ENCODE assay signal across 8 cellular contexts in the genomic region with DNA sequence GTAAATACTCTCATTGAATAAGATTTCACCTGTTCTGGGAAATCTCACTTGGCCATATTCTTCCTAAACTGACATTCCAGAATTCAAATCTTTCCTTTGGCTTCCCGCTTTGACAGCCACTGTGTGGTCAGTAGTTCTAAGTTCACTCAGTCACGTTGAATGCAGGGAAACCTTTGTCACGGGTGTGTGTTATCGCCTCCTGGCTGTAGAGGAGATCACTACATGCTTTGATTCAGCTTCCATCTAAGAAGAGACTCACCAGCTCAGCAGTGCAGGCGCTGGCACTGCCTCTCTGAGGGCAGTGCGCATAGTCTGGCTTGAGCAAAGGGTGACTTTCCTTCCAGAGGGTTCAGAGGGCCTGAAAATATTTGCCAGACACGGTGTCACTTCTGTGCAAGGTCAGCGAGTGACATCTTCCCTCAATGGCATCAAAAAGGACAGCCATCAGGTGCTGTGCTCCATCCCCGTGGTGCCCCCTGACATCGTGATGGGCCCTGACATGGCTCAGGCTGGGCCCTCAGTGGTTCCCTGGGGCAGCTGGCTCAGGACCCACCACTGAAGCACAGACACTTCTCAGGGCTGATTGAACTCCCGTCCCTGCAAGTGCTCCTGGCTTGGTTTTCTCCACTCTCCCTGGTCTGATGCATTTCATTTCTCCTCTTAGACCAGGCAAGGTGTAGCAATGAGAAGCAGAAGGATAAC.
A peak's percentile ranks its signal among the peaks of the same experiment; 100 is the strongest.
DNase-seq lines count a peak whose midpoint lies in the region; ATAC-seq and TF ChIP-seq lines count a peak whose summit lies in the region.

No MANE protein-coding gene starts in this region.

- H4K8ac ChIP-seq in H9 (replicated peaks; ENCODE audit: insufficient read length, low read depth, low read length), result no peak overlapping the region

- TF ChIP-seq CTCF in CD14-positive monocyte (IDR thresholded peaks at IDR 0.05) (peak; percentile 29), H9 (conservative IDR thresholded peaks at IDR 0.05) (peak; percentile 78), WERI-Rb-1 (IDR thresholded peaks at IDR 0.05; ENCODE audit: low read depth, low read length) (peak; percentile 94)

- H3T11ph ChIP-seq in H9 (ENCODE audit: low read length), result no peak overlapping the region

- no peak overlapping the region for H3K18ac ChIP-seq in H9 (ENCODE audit: insufficient read length, low read depth, low read length)

- H4K5ac ChIP-seq in H9 (ENCODE audit: insufficient read length, low read depth, low read length), result no peak overlapping the region

- no peak overlapping the region for H4K91ac ChIP-seq in H9 (ENCODE audit: insufficient read length, low read depth, low read length)

- no peak overlapping the region for H2BK5ac ChIP-seq in H9 (ENCODE audit: insufficient read length, low read length)

- H3K4me1 Mint-ChIP-seq in CD14-positive monocyte (no peaks in the 10 kb centered on the region), H9 (peaks cover 13 to 18% of the 10 kb centered on the region in 2 experiments)

- 0 out of 2 replicates have a peak, but pooled peaks cover 2% of the 10 kb centered on the region for H3K4me1 ChIP-seq in H9 (ENCODE audit: insufficient read depth, low read length)

- H3K56ac ChIP-seq in H9 (ENCODE audit: insufficient read length, low read depth, low read length), result no peak overlapping the region

- intact Hi-C loops in CD14-positive monocyte (cut with micrococcal nuclease), result no loop called here

- H2BK120ac ChIP-seq in H9 (ENCODE audit: low read depth, low read length, poor library complexity, severe bottlenecking), result no peak overlapping the region

- no peak overlapping the region for H2AFZ ChIP-seq in H9 (ENCODE audit: low read length)

- DNase-seq in CD14-positive monocyte (ENCODE audit: low spot score) (no peak), H9 (peak; percentile 70), WERI-Rb-1 (peak; percentile 67), left lobe of liver (ENCODE audit: low spot score) (no peak), DMS153 (lab: John Stamatoyannopoulos, UW) (no peak)

- no peak overlapping the region for H3K23ac ChIP-seq in H9 (ENCODE audit: insufficient read length, low read depth, low read length)

- H3K9me3 Mint-ChIP-seq in CD14-positive monocyte (peaks cover 0 to 2% (median 0%) of the 10 kb centered on the region in 7 donors), H9 (no peaks in the 10 kb centered on the region)

- H3K4me2 ChIP-seq in H9 (ENCODE audit: insufficient read depth, insufficient read length, low read length), result no peak overlapping the region

- no peaks in the 10 kb centered on the region for H3K36me3 ChIP-seq in WERI-Rb-1

- H2BK12ac ChIP-seq in H9 (ENCODE audit: insufficient read length, low read depth, low read length), result no peak overlapping the region

- H3K4me3 Mint-ChIP-seq in CD14-positive monocyte (no peak overlapping the region), H9 (no peak overlapping the region; a peak in 1 of 5 replicates)

- no peaks in the 10 kb centered on the region for H3K9me3 ChIP-seq in H9 (ENCODE audit: control insufficient read depth, low read depth, low read length)
- H3K9me3 ChIP-seq in WERI-Rb-1 (ENCODE audit: severe bottlenecking), result no peaks in the 10 kb centered on the region

- H3K27me3 ChIP-seq in H9 (ENCODE audit: insufficient read depth, low read length), result no peaks in the 10 kb centered on the region
- H3K27me3 ChIP-seq in WERI-Rb-1 (ENCODE audit: insufficient read depth, low read depth, severe bottlenecking), result no peaks in the 10 kb centered on the region

- ATAC-seq in left lobe of liver (peak; percentile 64), GM21515 (IDR thresholded peaks at IDR 0.05; ENCODE audit: unreplicated experiment) (no peak), HG03175 (IDR thresholded peaks at IDR 0.05; ENCODE audit: unreplicated experiment) (no peak), HG02571 (IDR thresholded peaks at IDR 0.05; ENCODE audit: unreplicated experiment) (no peak)

- no peaks in the 10 kb centered on the region for H3K79me2 ChIP-seq in H9 (ENCODE audit: insufficient read depth, low read length)

- no peak overlapping the region for H3K4ac ChIP-seq in H9 (ENCODE audit: low read depth, low read length)

- H3K4me3 ChIP-seq in WERI-Rb-1 (ENCODE audit: low read depth, low read length), result no peak overlapping the region

- no CpG with 5 or more reads among the region's 11 CpGs for WGBS in H9 (ENCODE audit: extremely low coverage, insufficient read length, low lambda C conversion rate)

- H3K27ac ChIP-seq in H9 (ENCODE audit: insufficient read length, low read depth, low read length) (no peak overlapping the region), WERI-Rb-1 (no peak overlapping the region)

- H3K14ac ChIP-seq in H9 (ENCODE audit: insufficient read depth, low read length), result no peak overlapping the region

- H3K9ac ChIP-seq in H9 (ENCODE audit: extremely low read depth, insufficient read length, low read length), result no peak overlapping the region

- H3K27me3 Mint-ChIP-seq in CD14-positive monocyte (ENCODE audit: low read depth in 3 of 3) (peaks cover 0 to 6% (median 4%) of the 10 kb centered on the region in 3 donors), H9 (ENCODE audit: low read depth) (no peaks in the 10 kb centered on the region; the same call in 1 of the 2 replicates)

- H3K23me2 ChIP-seq in H9 (ENCODE audit: insufficient read length, low read depth, low read length, poor library complexity, severe bottlenecking), result no peaks in the 10 kb centered on the region

- H3K27ac Mint-ChIP-seq in CD14-positive monocyte (no peak overlapping the region), H9 (no peak overlapping the region)

- no peaks in the 10 kb centered on the region for H4K20me1 ChIP-seq in H9 (ENCODE audit: control insufficient read depth, insufficient read depth, insufficient read length)

- no peak overlapping the region for H2AK5ac ChIP-seq in H9 (ENCODE audit: insufficient read length, low read length)

- no peak overlapping the region for H2BK20ac ChIP-seq in H9 (ENCODE audit: low read depth, low read length, poor library complexity, severe bottlenecking)

- H3K36me3 Mint-ChIP-seq in CD14-positive monocyte (no peaks in the 10 kb centered on the region), H9 (ENCODE audit: insufficient read depth in 1 of 3, low read depth in 3 of 3) (no peaks in the 10 kb centered on the region)

- no peak overlapping the region for H2BK15ac ChIP-seq in H9 (ENCODE audit: low read depth, low read length)

- no peaks in the 10 kb centered on the region for H3K79me1 ChIP-seq in H9 (ENCODE audit: insufficient read depth, low read depth, low read length, poor library complexity, severe bottlenecking)

Comparison
In these comparisons a context has a peak if more than half of its experiments do, and no peak if none do; other contexts are left out.
1. DNase-seq: peak in H9 (single experiment) and WERI-Rb-1 (single experiment); none in CD14-positive monocyte (single experiment), left lobe of liver (single experiment) and DMS153 (single experiment).
2. CTCF ChIP-seq: peak in every context shown above with its lines; median percentile 94 in WERI-Rb-1; 78 in H9; 29 in CD14-positive monocyte.